ENCODE assay signal across 23 cellular contexts in the genomic region with DNA sequence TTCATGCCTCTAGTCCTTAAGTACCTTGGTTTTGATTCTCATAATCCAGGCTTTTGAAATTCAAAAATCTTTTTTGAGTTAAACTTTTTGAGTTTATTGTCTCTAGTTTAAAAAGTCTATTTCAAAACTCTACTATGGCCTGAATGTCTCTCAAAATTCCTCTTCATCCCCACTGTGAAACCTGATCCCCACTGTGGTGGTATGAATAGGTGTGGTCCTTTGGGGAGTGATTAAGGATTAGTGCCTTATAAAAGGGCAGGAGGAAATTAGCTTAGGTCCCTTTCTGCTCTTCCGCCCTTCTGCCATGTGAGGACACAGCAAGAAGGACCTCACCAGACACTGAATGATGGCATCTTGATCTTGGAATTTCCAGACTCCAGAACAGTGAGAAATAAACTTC.
"Had no signal": no experiment of that assay in that cellular context is flagged by ENCODE, and none has a peak within 500 bp of the region (broad histone marks: within the 10 kb centered on the region; RNA-seq: fewer than 3 reads in every experiment).

No MANE protein-coding gene starts in this region.

- H3K4me2 ChIP-seq: hepatocyte had no signal

- DNase-seq: effector CD4-positive, alpha-beta T cell; endodermal cell; foreskin keratinocyte; head of caudate nucleus; kidney glomerular epithelial cell; mesendoderm; naive thymus-derived CD4-positive, alpha-beta T cell; nephron progenitor cell; psoas muscle; retina; right lobe of liver; spleen; stimulated activated CD4-positive, alpha-beta T cell treated with anti-CD3 and anti-CD28 coated beads, Interleukin-15, amount 100 ng/mL, for 24 hours; stimulated activated CD4-positive, alpha-beta T cell treated with anti-CD3 and anti-CD28 coated beads, Interleukin-1b, Interleukin-23, amount 100 ng/mL, for 48 hours; stimulated activated CD4-positive, alpha-beta T cell treated with anti-CD3 and anti-CD28 coated beads, Interleukin-4, amount 100 ng/mL, for 24 hours; stimulated activated naive CD8-positive, alpha-beta T cell treated with anti-CD3 and anti-CD28 coated beads, Interleukin-15, amount 100 ng/mL, for 72 hours; testis; upper lobe of right lung had no signal

- H3K36me3 ChIP-seq: neutrophil, right lobe of liver, spleen, tibial nerve, upper lobe of right lung had no signal

- H3K27ac Mint-ChIP-seq: endodermal cell; naive thymus-derived CD4-positive, alpha-beta T cell; nephron progenitor cell; stimulated activated memory B cell treated with anti-CD40 and anti-IgM and Interleukin-4, amounts not matched to agents 10 μg/mL and 1 μg/mL and 100 μg/mL, for 72 hours; stimulated activated naive CD8-positive, alpha-beta T cell treated with anti-CD3 and anti-CD28 coated beads, Interleukin-15, amount 100 ng/mL, for 72 hours had no signal

- H3K79me2 ChIP-seq: hepatocyte had no signal

- H3K27me3 Mint-ChIP-seq: stimulated activated memory B cell treated with anti-CD40 and anti-IgM and Interleukin-4, amounts not matched to agents 10 μg/mL and 1 μg/mL and 100 μg/mL, for 72 hours; stimulated activated naive CD8-positive, alpha-beta T cell treated with anti-CD3 and anti-CD28 coated beads, Interleukin-15, amount 100 ng/mL, for 72 hours had no signal

- H3K4me1 ChIP-seq: foreskin keratinocyte, psoas muscle, right lobe of liver, spleen, testis, tibial nerve, upper lobe of right lung had no signal

- H3K9me3 Mint-ChIP-seq: endodermal cell; nephron progenitor cell; stimulated activated memory B cell treated with anti-CD40 and anti-IgM and Interleukin-4, amounts not matched to agents 10 μg/mL and 1 μg/mL and 100 μg/mL, for 72 hours had no signal

- H3K36me3 Mint-ChIP-seq: stimulated activated memory B cell treated with anti-CD40 and anti-IgM and Interleukin-4, amounts not matched to agents 10 μg/mL and 1 μg/mL and 100 μg/mL, for 72 hours had no signal

- ATAC-seq: foreskin keratinocyte; naive thymus-derived CD4-positive, alpha-beta T cell; psoas muscle; right lobe of liver; stimulated activated memory B cell treated with anti-CD40 and anti-IgM and Interleukin-4, amounts not matched to agents 10 μg/mL and 1 μg/mL and 100 μg/mL, for 72 hours; stimulated activated naive CD8-positive, alpha-beta T cell treated with anti-CD3 and anti-CD28 coated beads, Interleukin-15, amount 100 ng/mL, for 72 hours; upper lobe of right lung had no signal

- H3K27me3 ChIP-seq: hepatocyte, neutrophil, right lobe of liver, spleen, testis, tibial nerve, upper lobe of right lung had no signal

- H3K27ac ChIP-seq: coronary artery, foreskin keratinocyte, hepatocyte, neutrophil, psoas muscle, right lobe of liver, spleen, testis, tibial nerve, upper lobe of right lung had no signal

- H3K4me1 Mint-ChIP-seq: nephron progenitor cell; stimulated activated memory B cell treated with anti-CD40 and anti-IgM and Interleukin-4, amounts not matched to agents 10 μg/mL and 1 μg/mL and 100 μg/mL, for 72 hours; stimulated activated naive CD8-positive, alpha-beta T cell treated with anti-CD3 and anti-CD28 coated beads, Interleukin-15, amount 100 ng/mL, for 72 hours had no signal

- H3K4me3 Mint-ChIP-seq: endodermal cell; naive thymus-derived CD4-positive, alpha-beta T cell; nephron progenitor cell; stimulated activated memory B cell treated with anti-CD40 and anti-IgM and Interleukin-4, amounts not matched to agents 10 μg/mL and 1 μg/mL and 100 μg/mL, for 72 hours; stimulated activated naive CD8-positive, alpha-beta T cell treated with anti-CD3 and anti-CD28 coated beads, Interleukin-15, amount 100 ng/mL, for 72 hours had no signal

- H2AFZ ChIP-seq: hepatocyte had no signal

- H3K4me3 ChIP-seq: coronary artery, hepatocyte, psoas muscle, right lobe of liver, spleen, testis, tibial nerve, upper lobe of right lung had no signal
